1 cellular context compared by ENCODE assay signal in genomic region chr6:26956601-26957184, GRCh38.
A peak's percentile ranks its signal among the peaks of the same experiment; 100 is the strongest.
TF ChIP-seq lines count a peak whose summit lies in the region.
"Not testable (repeated sequence)": the region's sequence is repeated elsewhere in the genome, so short reads cannot be mapped to it uniquely, and the experiment has no call there.

No MANE protein-coding gene starts in this region.

TF ChIP-seq in HepG2, 621 proteins besides CTCF, POLR2A, EP300 and RAD21 (continued from another document and continues in another):
- TF ChIP-seq SIX1 (CRISPR knock-in tag; IDR thresholded peaks at IDR 0.05; ENCODE audit: borderline replicate concordance) (0 out of 2 replicates have a peak, but pooled peaks have one; percentile 27), YY1 (IDR thresholded peaks at IDR 0.05; ENCODE audit: insufficient read depth, insufficient replicate concordance, low read depth, low read length) (peak; percentile 49), POLR2AphosphoS5 (IDR thresholded peaks at IDR 0.05; ENCODE audit: low read depth, low read length) (peak; percentile 38; the same call in 1 of the 2 replicates), MIXL1 (CRISPR knock-in tag; IDR thresholded peaks at IDR 0.05) (peak; percentile 74), ZFP90 (CRISPR knock-in tag; IDR thresholded peaks at IDR 0.05; ENCODE audit: borderline replicate concordance) (peak; percentile 81; the same call in 1 of the 2 replicates), HOXA3 (CRISPR knock-in tag; IDR thresholded peaks at IDR 0.05) (peak; percentile 92), YEATS4 (CRISPR knock-in tag; IDR thresholded peaks at IDR 0.05; ENCODE audit: borderline replicate concordance) (peak; percentile 86), ZNF687 (CRISPR knock-in tag; IDR thresholded peaks at IDR 0.05) (peak; percentile 72), SKI (IDR thresholded peaks at IDR 0.05; ENCODE audit: partially characterized antibody) (peak; percentile 19), ZNF850 (CRISPR knock-in tag; conservative IDR thresholded peaks at IDR 0.05) (peak; percentile 98), KMT2A (CRISPR knock-in tag; IDR thresholded peaks at IDR 0.05) (peak; percentile 29; the same call in 1 of the 2 replicates), ZNF331 (CRISPR knock-in tag; IDR thresholded peaks at IDR 0.05) (peak; percentile 87), STAG1 (CRISPR knock-in tag; IDR thresholded peaks at IDR 0.05) (peak; percentile 59), SALL1 (CRISPR knock-in tag; IDR thresholded peaks at IDR 0.05) (peak; percentile 76), CBX1 (IDR thresholded peaks at IDR 0.05; ENCODE audit: low read depth) (peak; percentile 88), POLR2G (IDR thresholded peaks at IDR 0.05; ENCODE audit: low read depth, low read length) (peak; percentile 67), ETV6 (CRISPR knock-in tag; conservative IDR thresholded peaks at IDR 0.05) (peak; percentile 27; the same call in 1 of the 2 replicates), MAZ (CRISPR knock-in tag; IDR thresholded peaks at IDR 0.05; ENCODE audit: low read depth) (peak; percentile 62), ELF3 (CRISPR knock-in tag; IDR thresholded peaks at IDR 0.05) (peak; percentile 89), ZSCAN9 (CRISPR knock-in tag; IDR thresholded peaks at IDR 0.05; ENCODE audit: borderline replicate concordance) (0 out of 2 replicates have a peak, but pooled peaks have one; percentile 76), ZNF367 (CRISPR knock-in tag; IDR thresholded peaks at IDR 0.05; ENCODE audit: borderline replicate concordance) (peak; percentile 50; the same call in 1 of the 2 replicates), ZGPAT (CRISPR knock-in tag; IDR thresholded peaks at IDR 0.05) (peak; percentile 81; the same call in 1 of the 2 replicates), SAP130 (CRISPR knock-in tag; IDR thresholded peaks at IDR 0.05; ENCODE audit: low read depth) (peak; percentile 82), ATF6 (CRISPR knock-in tag; conservative IDR thresholded peaks at IDR 0.05) (0 out of 2 replicates have a peak, but pooled peaks have one; percentile 66), ZMYM4 (CRISPR knock-in tag; IDR thresholded peaks at IDR 0.05) (peak; percentile 91), HOMEZ (CRISPR knock-in tag; IDR thresholded peaks at IDR 0.05; ENCODE audit: low read depth) (peak; percentile 85), RARA (CRISPR knock-in tag; IDR thresholded peaks at IDR 0.05) (peak; percentile 32; the same call in 1 of the 2 replicates), ERF (CRISPR knock-in tag; IDR thresholded peaks at IDR 0.05) (peak; percentile 23; the same call in 1 of the 2 replicates), CBX5 (CRISPR knock-in tag; IDR thresholded peaks at IDR 0.05; ENCODE audit: borderline replicate concordance) (peak; percentile 56; the same call in 1 of the 2 replicates), ZNF275 (CRISPR knock-in tag; IDR thresholded peaks at IDR 0.05; ENCODE audit: borderline replicate concordance) (peak; percentile 74; the same call in 1 of the 2 replicates)
- TF ChIP-seq, protein P1, sequence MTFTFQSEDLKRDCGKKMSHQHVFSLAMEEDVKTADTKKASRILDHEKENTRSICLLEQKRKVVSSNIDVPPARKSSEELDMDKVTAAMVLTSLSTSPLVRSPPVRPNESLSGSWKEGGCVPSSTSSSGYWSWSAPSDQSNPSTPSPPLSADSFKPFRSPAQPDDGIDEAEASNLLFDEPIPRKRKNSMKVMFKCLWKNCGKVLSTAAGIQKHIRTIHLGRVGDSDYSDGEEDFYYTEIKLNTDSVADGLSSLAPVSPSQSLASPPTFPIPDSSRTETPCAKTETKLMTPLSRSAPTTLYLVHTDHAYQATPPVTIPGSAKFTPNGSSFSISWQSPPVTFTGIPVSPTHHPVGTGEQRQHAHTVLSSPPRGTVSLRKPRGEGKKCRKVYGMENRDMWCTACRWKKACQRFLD (CRISPR knock-in tag; IDR thresholded peaks at IDR 0.05; ENCODE audit: borderline replicate concordance) = 0 out of 2 replicates have a peak, but pooled peaks have one; percentile 71
- TF ChIP-seq, protein P2, sequence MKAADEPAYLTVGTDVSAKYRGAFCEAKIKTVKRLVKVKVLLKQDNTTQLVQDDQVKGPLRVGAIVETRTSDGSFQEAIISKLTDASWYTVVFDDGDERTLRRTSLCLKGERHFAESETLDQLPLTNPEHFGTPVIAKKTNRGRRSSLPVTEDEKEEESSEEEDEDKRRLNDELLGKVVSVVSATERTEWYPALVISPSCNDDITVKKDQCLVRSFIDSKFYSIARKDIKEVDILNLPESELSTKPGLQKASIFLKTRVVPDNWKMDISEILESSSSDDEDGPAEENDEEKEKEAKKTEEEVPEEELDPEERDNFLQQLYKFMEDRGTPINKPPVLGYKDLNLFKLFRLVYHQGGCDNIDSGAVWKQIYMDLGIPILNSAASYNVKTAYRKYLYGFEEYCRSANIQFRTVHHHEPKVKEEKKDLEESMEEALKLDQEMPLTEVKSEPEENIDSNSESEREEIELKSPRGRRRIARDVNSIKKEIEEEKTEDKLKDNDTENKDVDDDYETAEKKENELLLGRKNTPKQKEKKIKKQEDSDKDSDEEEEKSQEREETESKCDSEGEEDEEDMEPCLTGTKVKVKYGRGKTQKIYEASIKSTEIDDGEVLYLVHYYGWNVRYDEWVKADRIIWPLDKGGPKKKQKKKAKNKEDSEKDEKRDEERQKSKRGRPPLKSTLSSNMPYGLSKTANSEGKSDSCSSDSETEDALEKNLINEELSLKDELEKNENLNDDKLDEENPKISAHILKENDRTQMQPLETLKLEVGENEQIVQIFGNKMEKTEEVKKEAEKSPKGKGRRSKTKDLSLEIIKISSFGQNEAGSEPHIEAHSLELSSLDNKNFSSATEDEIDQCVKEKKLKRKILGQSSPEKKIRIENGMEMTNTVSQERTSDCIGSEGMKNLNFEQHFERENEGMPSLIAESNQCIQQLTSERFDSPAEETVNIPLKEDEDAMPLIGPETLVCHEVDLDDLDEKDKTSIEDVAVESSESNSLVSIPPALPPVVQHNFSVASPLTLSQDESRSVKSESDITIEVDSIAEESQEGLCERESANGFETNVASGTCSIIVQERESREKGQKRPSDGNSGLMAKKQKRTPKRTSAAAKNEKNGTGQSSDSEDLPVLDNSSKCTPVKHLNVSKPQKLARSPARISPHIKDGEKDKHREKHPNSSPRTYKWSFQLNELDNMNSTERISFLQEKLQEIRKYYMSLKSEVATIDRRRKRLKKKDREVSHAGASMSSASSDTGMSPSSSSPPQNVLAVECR (CRISPR knock-in tag; IDR thresholded peaks at IDR 0.05; ENCODE audit: borderline replicate concordance) = peak; percentile 49; the same call in 1 of the 2 replicates
- TF ChIP-seq, protein P3, sequence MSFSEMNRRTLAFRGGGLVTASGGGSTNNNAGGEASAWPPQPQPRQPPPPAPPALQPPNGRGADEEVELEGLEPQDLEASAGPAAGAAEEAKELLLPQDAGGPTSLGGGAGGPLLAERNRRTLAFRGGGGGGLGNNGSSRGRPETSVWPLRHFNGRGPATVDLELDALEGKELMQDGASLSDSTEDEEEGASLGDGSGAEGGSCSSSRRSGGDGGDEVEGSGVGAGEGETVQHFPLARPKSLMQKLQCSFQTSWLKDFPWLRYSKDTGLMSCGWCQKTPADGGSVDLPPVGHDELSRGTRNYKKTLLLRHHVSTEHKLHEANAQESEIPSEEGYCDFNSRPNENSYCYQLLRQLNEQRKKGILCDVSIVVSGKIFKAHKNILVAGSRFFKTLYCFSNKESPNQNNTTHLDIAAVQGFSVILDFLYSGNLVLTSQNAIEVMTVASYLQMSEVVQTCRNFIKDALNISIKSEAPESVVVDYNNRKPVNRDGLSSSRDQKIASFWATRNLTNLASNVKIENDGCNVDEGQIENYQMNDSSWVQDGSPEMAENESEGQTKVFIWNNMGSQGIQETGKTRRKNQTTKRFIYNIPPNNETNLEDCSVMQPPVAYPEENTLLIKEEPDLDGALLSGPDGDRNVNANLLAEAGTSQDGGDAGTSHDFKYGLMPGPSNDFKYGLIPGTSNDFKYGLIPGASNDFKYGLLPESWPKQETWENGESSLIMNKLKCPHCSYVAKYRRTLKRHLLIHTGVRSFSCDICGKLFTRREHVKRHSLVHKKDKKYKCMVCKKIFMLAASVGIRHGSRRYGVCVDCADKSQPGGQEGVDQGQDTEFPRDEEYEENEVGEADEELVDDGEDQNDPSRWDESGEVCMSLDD (CRISPR knock-in tag; IDR thresholded peaks at IDR 0.05; ENCODE audit: borderline replicate concordance) = 0 out of 2 replicates have a peak, but pooled peaks have one; percentile 69
- TF ChIP-seq, protein P4, sequence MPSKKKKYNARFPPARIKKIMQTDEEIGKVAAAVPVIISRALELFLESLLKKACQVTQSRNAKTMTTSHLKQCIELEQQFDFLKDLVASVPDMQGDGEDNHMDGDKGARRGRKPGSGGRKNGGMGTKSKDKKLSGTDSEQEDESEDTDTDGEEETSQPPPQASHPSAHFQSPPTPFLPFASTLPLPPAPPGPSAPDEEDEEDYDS (CRISPR knock-in tag; IDR thresholded peaks at IDR 0.05) = peak; percentile 59; the same call in 1 of the 2 replicates
- not testable (repeated sequence) for TF ChIP-seq MAZ (IDR thresholded peaks at IDR 0.05; ENCODE audit: borderline replicate concordance, low read depth, low read length)
